ENCODE assay signal across 9 cellular contexts in the genomic region with DNA sequence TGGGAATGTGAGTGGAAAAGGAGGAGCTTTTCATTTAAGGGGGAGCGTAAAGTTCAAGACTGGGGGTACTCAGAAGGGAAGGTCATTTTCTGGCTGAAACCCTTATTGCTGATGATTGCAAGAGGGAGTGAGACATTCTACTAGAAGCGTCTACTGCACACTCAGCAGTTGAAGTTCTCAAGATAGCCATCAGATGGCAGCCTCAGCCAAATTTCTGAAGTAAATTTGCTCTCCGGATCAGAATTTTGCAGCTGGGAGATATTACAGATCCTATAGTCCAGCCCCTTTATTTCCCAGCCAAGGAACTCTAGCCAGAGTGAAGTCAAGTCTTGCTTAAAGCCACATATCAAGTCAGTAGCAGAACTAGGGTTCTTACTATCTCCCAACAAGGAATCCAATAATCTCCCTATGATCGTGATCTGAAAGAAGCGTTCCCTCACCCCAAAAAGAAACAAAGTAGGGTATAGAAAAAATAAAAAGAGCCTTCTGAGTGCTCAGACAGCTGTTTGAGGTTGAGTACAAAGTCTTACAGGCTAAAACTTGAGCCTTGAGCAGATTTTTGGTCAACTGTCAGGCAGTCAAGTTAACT. TPM values are rescaled to one million over a fixed set of nuclear protein-coding genes. Genes with fewer than 3 reads are reported as not detected.
DNase-seq lines count a peak whose midpoint lies in the region; ATAC-seq, FAIRE-seq and TF ChIP-seq lines count a peak whose summit lies in the region.
"Had no signal": no experiment of that assay in that cellular context is flagged by ENCODE, and none has a peak within 500 bp of the region (broad histone marks: within the 10 kb centered on the region; RNA-seq: fewer than 3 reads in every experiment).

No MANE protein-coding gene starts in this region.

- H2BK12ac ChIP-seq in mesenchymal stem cell (ENCODE audit: low read length in 2 of 2): no peak overlapping the region

- H3K79me1 ChIP-seq in mesenchymal stem cell (replicated peaks; ENCODE audit: low read length, poor library complexity, severe bottlenecking): no peaks in the 10 kb centered on the region

- H3K9me3 Mint-ChIP-seq in natural killer cell: peaks cover 0 to 2% of the 10 kb centered on the region in 2 donors
- no peaks in the 10 kb centered on the region for H3K9me3 Mint-ChIP-seq in natural killer cell treated with Interleukin-12 subunit alpha and Interleukin-12 subunit beta and Interleukin-15 and Interleukin-18, amount 100 ng/mL, for 72 hours
- H3K9me3 Mint-ChIP-seq: stimulated activated naive CD8-positive, alpha-beta T cell treated with anti-CD3 and anti-CD28 coated beads, Interleukin-15, Interleukin-2, amounts not matched to agents 100 ng/mL and 50 ng/mL, for 24 hours had no signal

- intact Hi-C loops in natural killer cell (cut with micrococcal nuclease): no loop called here

- ATAC-seq in natural killer cell (no peak), GM18868 (IDR thresholded peaks at IDR 0.05; ENCODE audit: unreplicated experiment) (no peak), HG02970 (IDR thresholded peaks at IDR 0.05; ENCODE audit: low FRiP score, unreplicated experiment) (no peak)
- no peak for ATAC-seq in natural killer cell treated with Interleukin-12 subunit alpha and Interleukin-12 subunit beta and Interleukin-15 and Interleukin-18, amount 100 ng/mL, for 72 hours

- H2AFZ ChIP-seq in mesenchymal stem cell (ENCODE audit: low read depth, low read length): no peak overlapping the region

- no peak overlapping the region for H2BK120ac ChIP-seq in mesenchymal stem cell (ENCODE audit: low read depth, low read length)

- H3K27me3 ChIP-seq in mesenchymal stem cell (ENCODE audit: control insufficient read depth in 1 of 2, insufficient read depth in 1 of 2, low read length in 2 of 2): peaks cover 19 to 78% of the 10 kb centered on the region in 2 experiments

- H3K27ac Mint-ChIP-seq in natural killer cell: no peak overlapping the region
- H3K27ac Mint-ChIP-seq in natural killer cell treated with Interleukin-12 subunit alpha and Interleukin-12 subunit beta and Interleukin-15 and Interleukin-18, amount 100 ng/mL, for 72 hours: no peak overlapping the region
- H3K27ac Mint-ChIP-seq: stimulated activated naive CD8-positive, alpha-beta T cell treated with anti-CD3 and anti-CD28 coated beads, Interleukin-15, Interleukin-2, amounts not matched to agents 100 ng/mL and 50 ng/mL, for 24 hours had no signal

- H3K4me3 ChIP-seq in mesenchymal stem cell (ENCODE audit: insufficient read depth in 1 of 2, low read depth in 1 of 2, low read length in 2 of 2): no peak overlapping the region

- no peak overlapping the region for H3K14ac ChIP-seq in mesenchymal stem cell (ENCODE audit: low read length in 2 of 2)

- FAIRE-seq in RCC 7860 (lab: Jason Lieb, UNC): no peak

- DNase-seq in natural killer cell (no peak), RCC 7860 (ENCODE audit: low spot score) (peak; percentile 34), ecto neural progenitor cell (ENCODE audit: low spot score) (peak; percentile 63), mesenchymal stem cell (peak; percentile 60)
- no peak for DNase-seq in natural killer cell treated with Interleukin-12 subunit alpha and Interleukin-12 subunit beta and Interleukin-15 and Interleukin-18, amount 100 ng/mL, for 72 hours (ENCODE audit: low spot score)

- no peak overlapping the region for H4K8ac ChIP-seq in mesenchymal stem cell (ENCODE audit: low read length)

- no peak overlapping the region for H2BK15ac ChIP-seq in mesenchymal stem cell (ENCODE audit: low read depth, poor library complexity, severe bottlenecking)

- H3K4me2 ChIP-seq in mesenchymal stem cell (ENCODE audit: low read length, poor library complexity, severe bottlenecking): no peak overlapping the region

- peak; percentile 15 for TF ChIP-seq CTCF in natural killer cell (IDR thresholded peaks at IDR 0.05)
- peak; percentile 77 for TF ChIP-seq CTCF in LNCAP (IDR thresholded peaks at IDR 0.05)

- no peaks in the 10 kb centered on the region for H3K9me3 ChIP-seq in mesenchymal stem cell (ENCODE audit: control insufficient read depth, low read length)

- H3K27ac ChIP-seq in mesenchymal stem cell (ENCODE audit: low read length, poor library complexity, severe bottlenecking): no peak overlapping the region

- H3K4me3 Mint-ChIP-seq in natural killer cell: no peak overlapping the region
- H3K4me3 Mint-ChIP-seq in natural killer cell treated with Interleukin-12 subunit alpha and Interleukin-12 subunit beta and Interleukin-15 and Interleukin-18, amount 100 ng/mL, for 72 hours: no peak overlapping the region
- H3K4me3 Mint-ChIP-seq: stimulated activated naive CD8-positive, alpha-beta T cell treated with anti-CD3 and anti-CD28 coated beads, Interleukin-15, Interleukin-2, amounts not matched to agents 100 ng/mL and 50 ng/mL, for 24 hours had no signal

- H3K9ac ChIP-seq in mesenchymal stem cell (ENCODE audit: low read length): peak overlapping the region; percentile 18

- H3K4me1 ChIP-seq in mesenchymal stem cell (ENCODE audit: control insufficient read depth, insufficient read depth, low read depth, low read length): no peaks in the 10 kb centered on the region

- no peak overlapping the region for H3K23ac ChIP-seq in mesenchymal stem cell (ENCODE audit: low read length in 2 of 2)

- H2BK5ac ChIP-seq in mesenchymal stem cell (ENCODE audit: low read depth, low read length, poor library complexity, severe bottlenecking): no peak overlapping the region

- no peaks in the 10 kb centered on the region for H3K36me3 Mint-ChIP-seq in natural killer cell
- no peaks in the 10 kb centered on the region for H3K36me3 Mint-ChIP-seq in natural killer cell treated with Interleukin-12 subunit alpha and Interleukin-12 subunit beta and Interleukin-15 and Interleukin-18, amount 100 ng/mL, for 72 hours

- H3K36me3 ChIP-seq in mesenchymal stem cell (ENCODE audit: control insufficient read depth in 1 of 2, insufficient read depth in 2 of 2, low read depth in 1 of 2, low read length in 2 of 2): no peaks in the 10 kb centered on the region

- no peak overlapping the region for H3K4ac ChIP-seq in mesenchymal stem cell (ENCODE audit: low read depth in 1 of 2, low read length in 2 of 2)

- no peak overlapping the region for H2AK5ac ChIP-seq in mesenchymal stem cell (ENCODE audit: low read length, severe bottlenecking)

- 3% methylated on average over 3 of the region's 5 CpGs for WGBS in mesenchymal stem cell

- H4K91ac ChIP-seq in mesenchymal stem cell (ENCODE audit: low read length): no peak overlapping the region

- H3K27me3 Mint-ChIP-seq in natural killer cell (ENCODE audit: low read depth in 2 of 2): peaks cover 12 to 13% of the 10 kb centered on the region in 2 donors
- H3K27me3 Mint-ChIP-seq in natural killer cell treated with Interleukin-12 subunit alpha and Interleukin-12 subunit beta and Interleukin-15 and Interleukin-18, amount 100 ng/mL, for 72 hours: peaks cover 31 to 62% of the 10 kb centered on the region in 2 donors

- H3K4me1 Mint-ChIP-seq in natural killer cell: no peaks in the 10 kb centered on the region
- no peaks in the 10 kb centered on the region for H3K4me1 Mint-ChIP-seq in natural killer cell treated with Interleukin-12 subunit alpha and Interleukin-12 subunit beta and Interleukin-15 and Interleukin-18, amount 100 ng/mL, for 72 hours (ENCODE audit: low read depth in 2 of 2)

- H3K18ac ChIP-seq in mesenchymal stem cell (ENCODE audit: low read depth in 1 of 2, low read length in 2 of 2): no peak overlapping the region

RNA-seq across cellular contexts. Expression of gene RAX, which starts 24.0 kb away (rescaled TPM):
- total RNA-seq in natural killer cell: not detected
- not detected for total RNA-seq in natural killer cell treated with Interleukin-12 subunit alpha and Interleukin-12 subunit beta and Interleukin-15 and Interleukin-18, amount 100 ng/mL, for 72 hours
- not detected for polyA plus RNA-seq in mesenchymal stem cell (2013, experiment 1 of 2)
- polyA plus RNA-seq in mesenchymal stem cell (2013, experiment 2 of 2): not detected

RNA-seq across cellular contexts. Expression of gene GRP, which starts 29.3 kb away (rescaled TPM):
- not detected for total RNA-seq in natural killer cell
- total RNA-seq in natural killer cell treated with Interleukin-12 subunit alpha and Interleukin-12 subunit beta and Interleukin-15 and Interleukin-18, amount 100 ng/mL, for 72 hours: not detected
- not detected for polyA plus RNA-seq in mesenchymal stem cell (2013, experiment 1 of 2)
- polyA plus RNA-seq in mesenchymal stem cell (2013, experiment 2 of 2): not detected

Comparison
In these comparisons a context has a peak if more than half of its experiments do, and no peak if none do; other contexts are left out.
1. DNase-seq: peak in RCC 7860 (single experiment), ecto neural progenitor cell (single experiment) and mesenchymal stem cell (single experiment); none in natural killer cell (single experiment) and natural killer cell treated with Interleukin-12 subunit alpha and Interleukin-12 subunit beta and Interleukin-15 and Interleukin-18, amount 100 ng/mL, for 72 hours (single experiment).